2 cellular contexts compared by ENCODE assay signal in the genomic region with DNA sequence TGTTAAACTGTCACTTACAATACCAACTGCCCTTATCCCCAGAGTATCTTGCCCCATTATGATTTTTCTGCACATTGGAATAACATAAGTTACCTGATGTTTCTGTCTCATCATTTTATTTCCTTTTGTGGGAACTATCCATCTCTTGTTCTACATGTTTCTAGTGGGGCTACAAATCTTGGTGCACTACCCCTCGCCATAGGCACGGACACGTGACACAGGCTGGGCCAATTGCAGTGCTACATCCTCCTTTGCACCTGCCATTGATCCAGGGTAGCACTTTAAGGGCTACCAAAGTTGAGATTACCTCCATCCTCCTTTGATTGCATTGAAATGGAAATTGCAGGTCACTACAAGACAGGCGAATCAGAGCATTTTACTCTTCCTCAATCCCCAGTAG.
TF ChIP-seq lines count a peak whose summit lies in the region.

No MANE protein-coding gene starts in this region.

TF ChIP-seq in HepG2, 621 proteins besides CTCF, POLR2A, EP300 and RAD21:
- TF ChIP-seq ZNF224 (CRISPR knock-in tag; IDR thresholded peaks at IDR 0.05) (no peak), ZFAT (CRISPR knock-in tag; conservative IDR thresholded peaks at IDR 0.05) (no peak), ZNF30 (CRISPR knock-in tag; IDR thresholded peaks at IDR 0.05) (no peak), ZNF746 (CRISPR knock-in tag; IDR thresholded peaks at IDR 0.05) (no peak), NFYC (CRISPR knock-in tag; IDR thresholded peaks at IDR 0.05) (peak; percentile 69), ZMYM4 (CRISPR knock-in tag; IDR thresholded peaks at IDR 0.05) (peak; percentile 42; the same call in 1 of the 2 replicates), ZMAT3 (CRISPR knock-in tag; conservative IDR thresholded peaks at IDR 0.05) (no peak), NFYB (CRISPR knock-in tag; IDR thresholded peaks at IDR 0.05) (peak; percentile 52), EHMT2 (IDR thresholded peaks at IDR 0.05; ENCODE audit: borderline replicate concordance, low read depth, low read length) (peak; percentile 52; the same call in 1 of the 2 replicates), ISL2 (CRISPR knock-in tag; IDR thresholded peaks at IDR 0.05) (no peak), USF2 (IDR thresholded peaks at IDR 0.05; ENCODE audit: low read depth, low read length) (no peak), USF2 (CRISPR knock-in tag; IDR thresholded peaks at IDR 0.05; ENCODE audit: borderline replicate concordance) (peak; percentile 58; the same call in 1 of the 2 replicates)
- TF ChIP-seq, protein P1, sequence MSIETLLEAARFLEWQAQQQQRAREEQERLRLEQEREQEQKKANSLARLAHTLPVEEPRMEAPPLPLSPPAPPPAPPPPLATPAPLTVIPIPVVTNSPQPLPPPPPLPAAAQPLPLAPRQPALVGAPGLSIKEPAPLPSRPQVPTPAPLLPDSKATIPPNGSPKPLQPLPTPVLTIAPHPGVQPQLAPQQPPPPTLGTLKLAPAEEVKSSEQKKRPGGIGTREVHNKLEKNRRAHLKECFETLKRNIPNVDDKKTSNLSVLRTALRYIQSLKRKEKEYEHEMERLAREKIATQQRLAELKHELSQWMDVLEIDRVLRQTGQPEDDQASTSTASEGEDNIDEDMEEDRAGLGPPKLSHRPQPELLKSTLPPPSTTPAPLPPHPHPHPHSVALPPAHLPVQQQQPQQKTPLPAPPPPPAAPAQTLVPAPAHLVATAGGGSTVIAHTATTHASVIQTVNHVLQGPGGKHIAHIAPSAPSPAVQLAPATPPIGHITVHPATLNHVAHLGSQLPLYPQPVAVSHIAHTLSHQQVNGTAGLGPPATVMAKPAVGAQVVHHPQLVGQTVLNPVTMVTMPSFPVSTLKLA (IDR thresholded peaks at IDR 0.05), result no peak; the same call in 1 of the 2 replicates

TF ChIP-seq in SK-N-SH, 30 proteins besides CTCF, POLR2A, EP300 and RAD21:
- TF ChIP-seq YY1 (IDR thresholded peaks at IDR 0.05; ENCODE audit: low read depth) (peak; percentile 36; the same call in 1 of the 2 replicates), ZBTB33 (IDR thresholded peaks at IDR 0.05; ENCODE audit: borderline replicate concordance, low read depth) (no peak), USF1 (IDR thresholded peaks at IDR 0.05; ENCODE audit: borderline replicate concordance, low read depth) (peak; percentile 87)
